1 cellular context compared by ENCODE assay signal in genomic region chr11:62830904-62831519, GRCh38.
A peak's percentile ranks its signal among the peaks of the same experiment; 100 is the strongest.
TF ChIP-seq lines count a peak whose summit lies in the region.

No MANE protein-coding gene starts in this region.

TF ChIP-seq in HEK293, 187 proteins besides CTCF, POLR2A, EP300 and RAD21 (continued from another document):
- TF ChIP-seq TRIM28 (IDR thresholded peaks at IDR 0.05; ENCODE audit: borderline replicate concordance, low read length) (no peak), KLF7 (tag by site-specific recombination; IDR thresholded peaks at IDR 0.05; ENCODE audit: borderline replicate concordance) (0 out of 2 replicates have a peak, but pooled peaks have one; percentile 24), ZNF433 (tag by site-specific recombination; IDR thresholded peaks at IDR 0.05; ENCODE audit: low read depth) (no peak), BCL6B (tag by site-specific recombination; IDR thresholded peaks at IDR 0.05) (no peak), ZNF521 (tag by site-specific recombination; IDR thresholded peaks at IDR 0.05) (no peak), PRDM6 (tag by site-specific recombination; IDR thresholded peaks at IDR 0.05) (no peak), ZNF843 (tag by site-specific recombination; IDR thresholded peaks at IDR 0.05) (peak; percentile 21; the same call in 1 of the 2 replicates), ZNF629 (tag by site-specific recombination; IDR thresholded peaks at IDR 0.05) (no peak; the same call in 1 of the 2 replicates)
- TF ChIP-seq, protein P1, sequence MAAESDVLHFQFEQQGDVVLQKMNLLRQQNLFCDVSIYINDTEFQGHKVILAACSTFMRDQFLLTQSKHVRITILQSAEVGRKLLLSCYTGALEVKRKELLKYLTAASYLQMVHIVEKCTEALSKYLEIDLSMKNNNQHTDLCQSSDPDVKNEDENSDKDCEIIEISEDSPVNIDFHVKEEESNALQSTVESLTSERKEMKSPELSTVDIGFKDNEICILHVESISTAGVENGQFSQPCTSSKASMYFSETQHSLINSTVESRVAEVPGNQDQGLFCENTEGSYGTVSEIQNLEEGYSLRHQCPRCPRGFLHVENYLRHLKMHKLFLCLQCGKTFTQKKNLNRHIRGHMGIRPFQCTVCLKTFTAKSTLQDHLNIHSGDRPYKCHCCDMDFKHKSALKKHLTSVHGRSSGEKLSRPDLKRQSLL (tag by site-specific recombination; IDR thresholded peaks at IDR 0.05), result no peak
- TF ChIP-seq, protein P2, sequence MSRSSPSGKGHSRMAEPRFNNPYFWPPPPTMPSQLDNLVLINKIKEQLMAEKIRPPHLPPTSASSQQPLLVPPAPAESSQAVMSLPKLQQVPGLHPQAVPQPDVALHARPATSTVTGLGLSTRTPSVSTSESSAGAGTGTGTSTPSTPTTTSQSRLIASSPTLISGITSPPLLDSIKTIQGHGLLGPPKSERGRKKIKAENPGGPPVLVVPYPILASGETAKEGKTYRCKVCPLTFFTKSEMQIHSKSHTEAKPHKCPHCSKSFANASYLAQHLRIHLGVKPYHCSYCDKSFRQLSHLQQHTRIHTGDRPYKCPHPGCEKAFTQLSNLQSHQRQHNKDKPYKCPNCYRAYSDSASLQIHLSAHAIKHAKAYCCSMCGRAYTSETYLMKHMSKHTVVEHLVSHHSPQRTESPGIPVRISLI (tag by site-specific recombination; IDR thresholded peaks at IDR 0.05), result no peak
